Comparison of ENCODE assay signal across 1 cellular context in genomic region chr1:155093938-155094621, GRCh38.
A peak's percentile ranks its signal among the peaks of the same experiment; 100 is the strongest.
TF ChIP-seq lines count a peak whose summit lies in the region.

No MANE protein-coding gene starts in this region.

TF ChIP-seq in HepG2, 621 proteins besides CTCF, POLR2A, EP300 and RAD21 (continued from another document and continues in another):
- TF ChIP-seq ZNF407 (CRISPR knock-in tag; IDR thresholded peaks at IDR 0.05; ENCODE audit: not compliant biosample characterization): no peak
- no peak for TF ChIP-seq RXRB (CRISPR knock-in tag; IDR thresholded peaks at IDR 0.05; ENCODE audit: borderline replicate concordance)
- no peak for TF ChIP-seq ZNF256 (CRISPR knock-in tag; conservative IDR thresholded peaks at IDR 0.05)
- TF ChIP-seq DNMT3B (CRISPR knock-in tag; conservative IDR thresholded peaks at IDR 0.05): no peak
- no peak for TF ChIP-seq ZNF883 (CRISPR knock-in tag; IDR thresholded peaks at IDR 0.05; ENCODE audit: not compliant biosample characterization)
- TF ChIP-seq FOSL2 (CRISPR knock-in tag; IDR thresholded peaks at IDR 0.05): no peak
- TF ChIP-seq SKI (IDR thresholded peaks at IDR 0.05; ENCODE audit: partially characterized antibody): no peak
- TF ChIP-seq ZBTB1 (CRISPR knock-in tag; IDR thresholded peaks at IDR 0.05; ENCODE audit: borderline replicate concordance): no peak
- no peak for TF ChIP-seq ZNF704 (CRISPR knock-in tag; IDR thresholded peaks at IDR 0.05; ENCODE audit: borderline replicate concordance)
- no peak for TF ChIP-seq DMAP1 (CRISPR knock-in tag; IDR thresholded peaks at IDR 0.05)
- TF ChIP-seq NFRKB (IDR thresholded peaks at IDR 0.05): no peak
- TF ChIP-seq NFYB (CRISPR knock-in tag; IDR thresholded peaks at IDR 0.05): no peak
- TF ChIP-seq ZSCAN29 (CRISPR knock-in tag; conservative IDR thresholded peaks at IDR 0.05): no peak
- TF ChIP-seq ZNF792 (CRISPR knock-in tag; IDR thresholded peaks at IDR 0.05): no peak
- TF ChIP-seq ZBTB4 (CRISPR knock-in tag; IDR thresholded peaks at IDR 0.05; ENCODE audit: borderline replicate concordance): no peak
- no peak for TF ChIP-seq TAF1 (CRISPR knock-in tag; IDR thresholded peaks at IDR 0.05)
- no peak for TF ChIP-seq WIZ (CRISPR knock-in tag; IDR thresholded peaks at IDR 0.05)
- TF ChIP-seq ZBTB46 (CRISPR knock-in tag; IDR thresholded peaks at IDR 0.05; ENCODE audit: borderline replicate concordance): no peak
- no peak for TF ChIP-seq SRY (CRISPR knock-in tag; IDR thresholded peaks at IDR 0.05)
- no peak for TF ChIP-seq ZKSCAN8 (CRISPR knock-in tag; IDR thresholded peaks at IDR 0.05; ENCODE audit: borderline replicate concordance)
- TF ChIP-seq ZFY (CRISPR knock-in tag; IDR thresholded peaks at IDR 0.05): 0 out of 2 replicates have a peak, but pooled peaks have one; percentile 28
- 0 out of 2 replicates have a peak, but pooled peaks have one; percentile 19 for TF ChIP-seq ISL2 (CRISPR knock-in tag; IDR thresholded peaks at IDR 0.05)
- no peak for TF ChIP-seq ZNF503 (CRISPR knock-in tag; IDR thresholded peaks at IDR 0.05)
- TF ChIP-seq HOXA5 (CRISPR knock-in tag; IDR thresholded peaks at IDR 0.05): peak; percentile 37; the same call in 1 of the 2 replicates
- TF ChIP-seq TBP (CRISPR knock-in tag; IDR thresholded peaks at IDR 0.05): no peak
- no peak for TF ChIP-seq ARID5B (CRISPR knock-in tag; IDR thresholded peaks at IDR 0.05)
- TF ChIP-seq TBX3 (IDR thresholded peaks at IDR 0.05; ENCODE audit: borderline replicate concordance): no peak
- TF ChIP-seq IRF9 (CRISPR knock-in tag; IDR thresholded peaks at IDR 0.05; ENCODE audit: borderline replicate concordance): no peak
- TF ChIP-seq MXI1 (IDR thresholded peaks at IDR 0.05; ENCODE audit: borderline replicate concordance, low read depth, low read length): no peak
- no peak for TF ChIP-seq HOMEZ (CRISPR knock-in tag; IDR thresholded peaks at IDR 0.05; ENCODE audit: low read depth)
- TF ChIP-seq ZNF33B (CRISPR knock-in tag; IDR thresholded peaks at IDR 0.05): no peak
- no peak for TF ChIP-seq HNF4A (CRISPR knock-in tag; IDR thresholded peaks at IDR 0.05)
- no peak for TF ChIP-seq ZNF335 (CRISPR knock-in tag; IDR thresholded peaks at IDR 0.05)
- TF ChIP-seq ZSCAN30 (CRISPR knock-in tag; IDR thresholded peaks at IDR 0.05): no peak
- TF ChIP-seq SOX6 (IDR thresholded peaks at IDR 0.05): no peak
- TF ChIP-seq SOX6 (CRISPR knock-in tag; IDR thresholded peaks at IDR 0.05): 0 out of 2 replicates have a peak, but pooled peaks have one; percentile 13
- no peak for TF ChIP-seq ONECUT2 (CRISPR knock-in tag; IDR thresholded peaks at IDR 0.05)
- no peak for TF ChIP-seq HNRNPH1 (optimal IDR thresholded peaks at IDR 0.05; ENCODE audit: low read depth, low read length)
